ENCODE assay signal across 1 cellular context in genomic region chr1:191595170-191595569, GRCh38.
TF ChIP-seq lines count a peak whose summit lies in the region.

No MANE protein-coding gene starts in this region.

TF ChIP-seq in H1, 55 proteins besides CTCF, POLR2A, EP300 and RAD21:
- TF ChIP-seq E2F6 (IDR thresholded peaks at IDR 0.05) (no peak), POLR2AphosphoS5 (IDR thresholded peaks at IDR 0.05; ENCODE audit: low read depth, low read length) (no peak), NANOG (IDR thresholded peaks at IDR 0.05; ENCODE audit: insufficient read depth, low read depth, low read length, poor library complexity, severe bottlenecking) (no peak), JUN (IDR thresholded peaks at IDR 0.05; ENCODE audit: low read depth, low read length) (no peak), CHD1 (IDR thresholded peaks at IDR 0.05; ENCODE audit: low read depth, low read length) (no peak), ASH2L (IDR thresholded peaks at IDR 0.05; ENCODE audit: low read length) (no peak), TAF7 (optimal IDR thresholded peaks at IDR 0.05; ENCODE audit: borderline replicate concordance, low read depth, low read length) (no peak), CBX5 (IDR thresholded peaks at IDR 0.05; ENCODE audit: low read depth, low read length) (no peak), KDM1A (IDR thresholded peaks at IDR 0.05; ENCODE audit: borderline replicate concordance, low read length) (no peak), BACH1 (IDR thresholded peaks at IDR 0.05; ENCODE audit: low read length) (no peak)
